8 cellular contexts compared by ENCODE assay signal in the genomic region with DNA sequence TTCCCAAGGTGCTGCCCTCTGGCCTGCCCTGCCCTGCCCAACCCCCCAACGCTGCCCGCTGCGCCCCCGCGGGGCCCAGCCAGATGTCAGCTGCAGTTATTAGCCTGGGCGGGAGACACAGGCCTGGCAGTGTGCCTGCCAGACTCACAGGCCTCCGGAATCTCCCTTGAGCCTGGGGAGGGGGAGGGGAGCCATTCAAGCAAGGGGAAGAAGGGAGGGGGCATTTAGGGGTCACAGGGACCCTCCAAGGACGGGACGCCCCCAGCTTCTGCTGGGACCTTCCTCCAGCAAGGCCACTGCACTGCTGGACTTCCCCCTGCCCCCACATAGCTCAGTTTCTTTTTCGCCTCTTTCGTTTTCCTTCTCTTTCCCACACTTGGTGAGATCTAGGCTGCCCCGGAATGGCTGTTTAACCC. TPM values are rescaled to one million over a fixed set of nuclear protein-coding genes. Genes with fewer than 3 reads are reported as not detected.
DNase-seq lines count a peak whose midpoint lies in the region; ATAC-seq and TF ChIP-seq lines count a peak whose summit lies in the region.

No MANE protein-coding gene starts in this region.

- no peak for ATAC-seq in naive thymus-derived CD8-positive, alpha-beta T cell
- ATAC-seq in GM18517 (IDR thresholded peaks at IDR 0.05; ENCODE audit: unreplicated experiment): no peak
- ATAC-seq in GM21786 (IDR thresholded peaks at IDR 0.05; ENCODE audit: unreplicated experiment): no peak

- peaks cover 2% of the 10 kb centered on the region for H3K36me3 ChIP-seq in fibroblast of lung (ENCODE audit: control insufficient read depth, insufficient read depth, low read length)

- no peaks in the 10 kb centered on the region for H3K9me3 ChIP-seq in fibroblast of lung (ENCODE audit: control insufficient read depth, insufficient read depth, low read depth, low read length)

- CTCF ChIA-PET in activated CD4-positive, alpha-beta memory T cell treated with anti-CD3 and anti-CD28 coated beads, Interleukin-2, amount 10 ng/mL, durations not matched to agents 7 days and 5 days (lab: Charles Lee): interaction anchor here (0.5 to 3.4 kb wide), 8 partner anchors 11 to 55 kb away, joined by 3 to 25 read pairs (median 3); no protein-coding TSS in a partner anchor

- H3K27me3 Mint-ChIP-seq in activated CD4-positive, alpha-beta memory T cell treated with anti-CD3 and anti-CD28 coated beads, Interleukin-2, amount 10 ng/mL, durations not matched to agents 7 days and 5 days: no peaks in the 10 kb centered on the region
- peaks cover 0 to 4% (median 0%) of the 10 kb centered on the region in 5 donors for H3K27me3 Mint-ChIP-seq in naive thymus-derived CD8-positive, alpha-beta T cell

- H3K4me1 Mint-ChIP-seq in activated CD4-positive, alpha-beta memory T cell treated with anti-CD3 and anti-CD28 coated beads, Interleukin-2, amount 10 ng/mL, durations not matched to agents 7 days and 5 days: peaks cover 34% of the 10 kb centered on the region
- peaks cover 17 to 39% (median 28%) of the 10 kb centered on the region in 4 donors for H3K4me1 Mint-ChIP-seq in naive thymus-derived CD8-positive, alpha-beta T cell

- DNase-seq in NCI-H524 (lab: John Stamatoyannopoulos, UW) (peak; percentile 86 to 90), NCI-H524 treated with DMSO at 0.1 percent for 48 hours (lab: John Stamatoyannopoulos, UW) (no peak), NAMALWA (ENCODE audit: low spot score) (peak; percentile 78), fibroblast of lung (ENCODE audit: low read depth in 2 of 2) (peak in 1 of 2 donors; percentile 63)
- peak; percentile 52 for DNase-seq in activated CD4-positive, alpha-beta memory T cell treated with anti-CD3 and anti-CD28 coated beads, Interleukin-2, amount 10 ng/mL, durations not matched to agents 7 days and 5 days
- peak in 3 of 10 donors; percentile 37 to 51 (median 42) for DNase-seq in naive thymus-derived CD8-positive, alpha-beta T cell

- no peak overlapping the region for H2AFZ ChIP-seq in fibroblast of lung (ENCODE audit: low read length)

- no peaks in the 10 kb centered on the region for H3K9me3 Mint-ChIP-seq in activated CD4-positive, alpha-beta memory T cell treated with anti-CD3 and anti-CD28 coated beads, Interleukin-2, amount 10 ng/mL, durations not matched to agents 7 days and 5 days
- peaks cover 0 to 4% (median 0%) of the 10 kb centered on the region in 9 donors for H3K9me3 Mint-ChIP-seq in naive thymus-derived CD8-positive, alpha-beta T cell

- POLR2A ChIA-PET in activated CD4-positive, alpha-beta memory T cell treated with anti-CD3 and anti-CD28 coated beads, Interleukin-2, amount 10 ng/mL, durations not matched to agents 7 days and 5 days (lab: Charles Lee): interaction anchor here (1.0 to 2.2 kb wide), 8 partner anchors 10 to 375 kb away, joined by 3 to 41 read pairs (median 6); a partner anchor contains a TSS
- POLR2A ChIA-PET in naive thymus-derived CD8-positive, alpha-beta T cell (lab: Charles Lee): interaction anchor here (1.1 to 2.9 kb wide), 2 partner anchors 11 to 311 kb away, joined by 4 to 34 read pairs; no protein-coding TSS in a partner anchor

- peak overlapping the region; percentile 94 for H3K27ac Mint-ChIP-seq in activated CD4-positive, alpha-beta memory T cell treated with anti-CD3 and anti-CD28 coated beads, Interleukin-2, amount 10 ng/mL, durations not matched to agents 7 days and 5 days
- H3K27ac Mint-ChIP-seq in naive thymus-derived CD8-positive, alpha-beta T cell: peak overlapping the region in 9 of 10 donors; percentile 94 to 98 (median 98)

- H4K20me1 ChIP-seq in fibroblast of lung (ENCODE audit: control insufficient read depth, extremely low read depth, insufficient read depth, low read length): no peaks in the 10 kb centered on the region

- H3K79me2 ChIP-seq in fibroblast of lung (ENCODE audit: control insufficient read depth, insufficient read depth, low read length): peaks cover 20% of the 10 kb centered on the region

- peak overlapping the region; percentile 76 for H3K4me2 ChIP-seq in fibroblast of lung (ENCODE audit: extremely low read depth, insufficient read depth, low read length)

- peak overlapping the region; percentile 86 for H3K4me3 Mint-ChIP-seq in activated CD4-positive, alpha-beta memory T cell treated with anti-CD3 and anti-CD28 coated beads, Interleukin-2, amount 10 ng/mL, durations not matched to agents 7 days and 5 days
- peak overlapping the region; percentile 68 to 99 (median 80) for H3K4me3 Mint-ChIP-seq in naive thymus-derived CD8-positive, alpha-beta T cell

- H3K27me3 ChIP-seq in fibroblast of lung (ENCODE audit: control insufficient read depth, insufficient read depth, low read length): no peaks in the 10 kb centered on the region

- H3K4me3 ChIP-seq in fibroblast of lung (replicated peaks in 1 of 4; ENCODE audit: control extremely low read depth in 1 of 4, insufficient read depth in 1 of 4, low read depth in 3 of 4, low read length in 4 of 4): peak overlapping the region; percentile 17 to 96 (median 33)

- peaks cover 30% of the 10 kb centered on the region for H3K4me1 ChIP-seq in fibroblast of lung (ENCODE audit: control insufficient read depth, extremely low read depth, insufficient read depth, low read length)

- peaks cover 16% of the 10 kb centered on the region for H3K36me3 Mint-ChIP-seq in activated CD4-positive, alpha-beta memory T cell treated with anti-CD3 and anti-CD28 coated beads, Interleukin-2, amount 10 ng/mL, durations not matched to agents 7 days and 5 days (ENCODE audit: low read depth)
- peaks cover 1 to 7% (median 5%) of the 10 kb centered on the region in 3 donors for H3K36me3 Mint-ChIP-seq in naive thymus-derived CD8-positive, alpha-beta T cell

- H3K27ac ChIP-seq in fibroblast of lung (ENCODE audit: insufficient read depth, low read length): peak overlapping the region; percentile 97

- H3K9ac ChIP-seq in fibroblast of lung (ENCODE audit: insufficient read depth, low read length): peak overlapping the region; percentile 75

- no peak for TF ChIP-seq CTCF in fibroblast of lung (conservative IDR thresholded peaks at IDR 0.05 in 1 of 2, IDR thresholded peaks at IDR 0.05 in 1 of 2; ENCODE audit: low read depth in 1 of 2, low read length in 2 of 2)

RNA-seq across cellular contexts. Expression of a gene that starts 2.6 kb away (rescaled TPM):
- 100 to 1,000 TPM; 197 TPM for total RNA-seq in activated CD4-positive, alpha-beta memory T cell treated with anti-CD3 and anti-CD28 coated beads, Interleukin-2, amount 10 ng/mL, durations not matched to agents 7 days and 5 days
- total RNA-seq in fibroblast of lung: 108 and 118 TPM in 2 replicates
- 20.2 and 93.3 TPM in 2 replicates for polyA plus RNA-seq in fibroblast of lung
- polyA plus RNA-seq in fibroblast of lung (2012): 42.3 and 166 TPM in 2 replicates
- 11.2 and 12.8 TPM in 2 replicates for polyA minus RNA-seq in fibroblast of lung (ENCODE audit: low replicate concordance)
- 100 to 1,000 TPM in 1 of 2 experiments, 10 to 100 TPM in 1; 99.1 to 103 TPM for total RNA-seq in naive thymus-derived CD8-positive, alpha-beta T cell
- polyA plus RNA-seq in naive thymus-derived CD8-positive, alpha-beta T cell: 1,000 to 10,000 TPM in 2 of 3 donors, 100 to 1,000 TPM in 1; 845 to 1,468 (median 1,203) TPM

RNA-seq across cellular contexts. Expression of a gene that starts 12.9 kb away (rescaled TPM):
- 100 to 1,000 TPM; 234 to 240 TPM for total RNA-seq in activated CD4-positive, alpha-beta memory T cell treated with anti-CD3 and anti-CD28 coated beads, Interleukin-2, amount 10 ng/mL, durations not matched to agents 7 days and 5 days
- 166 and 228 TPM in 2 replicates for total RNA-seq in fibroblast of lung
- polyA plus RNA-seq in fibroblast of lung: 186 and 294 TPM in 2 replicates
- polyA plus RNA-seq in fibroblast of lung (2012): 216 and 316 TPM in 2 replicates
- 512 and 667 TPM in 2 replicates for polyA minus RNA-seq in fibroblast of lung (ENCODE audit: low replicate concordance)
- 100 to 1,000 TPM; 108 to 112 TPM for total RNA-seq in naive thymus-derived CD8-positive, alpha-beta T cell
- 100 to 1,000 TPM; 253 to 362 (median 333) TPM for polyA plus RNA-seq in naive thymus-derived CD8-positive, alpha-beta T cell

RNA-seq across cellular contexts. Expression of a gene that starts 13.2 kb away (rescaled TPM):
- total RNA-seq in activated CD4-positive, alpha-beta memory T cell treated with anti-CD3 and anti-CD28 coated beads, Interleukin-2, amount 10 ng/mL, durations not matched to agents 7 days and 5 days: 10 to 100 TPM; 19.2 to 25.5 TPM
- 0.51 TPM in 1 of 2 replicates, not detected in the other for total RNA-seq in fibroblast of lung
- polyA plus RNA-seq in fibroblast of lung: 2.8 TPM in 1 of 2 replicates, not detected in the other
- 6.9 and 25.0 TPM in 2 replicates for polyA plus RNA-seq in fibroblast of lung (2012)
- 4.7 and 18.1 TPM in 2 replicates for polyA minus RNA-seq in fibroblast of lung (ENCODE audit: low replicate concordance)
- 1 to 10 TPM in 1 of 2 experiments, not detected in 1; 1.1 TPM for total RNA-seq in naive thymus-derived CD8-positive, alpha-beta T cell
- polyA plus RNA-seq in naive thymus-derived CD8-positive, alpha-beta T cell: 1 to 10 TPM in 2 of 3 donors, under 1 TPM in 1; 0.96 to 3.1 (median 1.0) TPM

RNA-seq across cellular contexts. Expression of a gene that starts 13.3 kb away (rescaled TPM):
- total RNA-seq in activated CD4-positive, alpha-beta memory T cell treated with anti-CD3 and anti-CD28 coated beads, Interleukin-2, amount 10 ng/mL, durations not matched to agents 7 days and 5 days: 10 to 100 TPM; 17.0 to 17.8 TPM
- 16.4 and 26.6 TPM in 2 replicates for total RNA-seq in fibroblast of lung
- 6.6 TPM in 2 replicates for polyA plus RNA-seq in fibroblast of lung
- 9.9 and 10.9 TPM in 2 replicates for polyA plus RNA-seq in fibroblast of lung (2012)
- 4.9 and 6.9 TPM in 2 replicates for polyA minus RNA-seq in fibroblast of lung (ENCODE audit: low replicate concordance)
- total RNA-seq in naive thymus-derived CD8-positive, alpha-beta T cell: 10 to 100 TPM; 25.2 to 27.0 TPM
- 1 to 10 TPM; 3.0 to 4.3 (median 3.2) TPM for polyA plus RNA-seq in naive thymus-derived CD8-positive, alpha-beta T cell

RNA-seq across cellular contexts. Expression of a gene that starts 17.7 kb away (rescaled TPM):
- 10 to 100 TPM; 34.8 to 38.4 TPM for total RNA-seq in activated CD4-positive, alpha-beta memory T cell treated with anti-CD3 and anti-CD28 coated beads, Interleukin-2, amount 10 ng/mL, durations not matched to agents 7 days and 5 days
- 3.1 and 8.9 TPM in 2 replicates for total RNA-seq in fibroblast of lung
- 14.3 and 51.3 TPM in 2 replicates for polyA plus RNA-seq in fibroblast of lung
- 9.5 and 31.1 TPM in 2 replicates for polyA plus RNA-seq in fibroblast of lung (2012)
- polyA minus RNA-seq in fibroblast of lung (ENCODE audit: low replicate concordance): 3.1 and 26.3 TPM in 2 replicates
- 10 to 100 TPM; 12.1 to 12.9 TPM for total RNA-seq in naive thymus-derived CD8-positive, alpha-beta T cell
- polyA plus RNA-seq in naive thymus-derived CD8-positive, alpha-beta T cell: 10 to 100 TPM; 16.3 to 22.6 (median 21.9) TPM

Comparison
In these comparisons a context has a peak if more than half of its experiments do, and no peak if none do; other contexts are left out.
1. RNA of a gene that starts 13.2 kb away (total RNA-seq): 19.2 to 25.5 TPM in activated CD4-positive, alpha-beta memory T cell treated with anti-CD3 and anti-CD28 coated beads, Interleukin-2, amount 10 ng/mL, durations not matched to agents 7 days and 5 days; 1.1 TPM in naive thymus-derived CD8-positive, alpha-beta T cell and 0.51 TPM in fibroblast of lung; every median in the first group is over 4 times any median in the second.